1 cellular context compared by ENCODE assay signal in genomic region chr6:28218312-28219248, GRCh38.
TF ChIP-seq lines count a peak whose summit lies in the region.

No MANE protein-coding gene starts in this region.

TF ChIP-seq in HepG2, 621 proteins besides CTCF, POLR2A, EP300 and RAD21 (continued from another document and continues in another):
- no peak for TF ChIP-seq ZUFSP (CRISPR knock-in tag; IDR thresholded peaks at IDR 0.05; ENCODE audit: borderline replicate concordance)
- 0 out of 2 replicates have a peak, but pooled peaks have one; percentile 11 for TF ChIP-seq HDAC2 (CRISPR knock-in tag; IDR thresholded peaks at IDR 0.05)
- TF ChIP-seq GATAD2A (CRISPR knock-in tag; IDR thresholded peaks at IDR 0.05) = peak; percentile 55
- no peak for TF ChIP-seq ZNF567 (CRISPR knock-in tag; IDR thresholded peaks at IDR 0.05; ENCODE audit: borderline replicate concordance)
- no peak for TF ChIP-seq KAT2B (IDR thresholded peaks at IDR 0.05; ENCODE audit: borderline replicate concordance, low read depth, low read length)
- TF ChIP-seq ATAD3A (CRISPR knock-in tag; IDR thresholded peaks at IDR 0.05) = no peak
- peak; percentile 84; the same call in 1 of the 2 replicates for TF ChIP-seq ZNF510 (CRISPR knock-in tag; IDR thresholded peaks at IDR 0.05; ENCODE audit: low read depth)
- peak; percentile 69; the same call in 1 of the 2 replicates for TF ChIP-seq MTF1 (CRISPR knock-in tag; IDR thresholded peaks at IDR 0.05)
- TF ChIP-seq, protein P1, sequence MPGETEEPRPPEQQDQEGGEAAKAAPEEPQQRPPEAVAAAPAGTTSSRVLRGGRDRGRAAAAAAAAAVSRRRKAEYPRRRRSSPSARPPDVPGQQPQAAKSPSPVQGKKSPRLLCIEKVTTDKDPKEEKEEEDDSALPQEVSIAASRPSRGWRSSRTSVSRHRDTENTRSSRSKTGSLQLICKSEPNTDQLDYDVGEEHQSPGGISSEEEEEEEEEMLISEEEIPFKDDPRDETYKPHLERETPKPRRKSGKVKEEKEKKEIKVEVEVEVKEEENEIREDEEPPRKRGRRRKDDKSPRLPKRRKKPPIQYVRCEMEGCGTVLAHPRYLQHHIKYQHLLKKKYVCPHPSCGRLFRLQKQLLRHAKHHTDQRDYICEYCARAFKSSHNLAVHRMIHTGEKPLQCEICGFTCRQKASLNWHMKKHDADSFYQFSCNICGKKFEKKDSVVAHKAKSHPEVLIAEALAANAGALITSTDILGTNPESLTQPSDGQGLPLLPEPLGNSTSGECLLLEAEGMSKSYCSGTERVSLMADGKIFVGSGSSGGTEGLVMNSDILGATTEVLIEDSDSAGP (CRISPR knock-in tag; IDR thresholded peaks at IDR 0.05; ENCODE audit: borderline replicate concordance) = no peak; the same call in 1 of the 2 replicates
- TF ChIP-seq EEA1 (CRISPR knock-in tag; IDR thresholded peaks at IDR 0.05; ENCODE audit: borderline replicate concordance) = no peak
- TF ChIP-seq ZSCAN25 (CRISPR knock-in tag; IDR thresholded peaks at IDR 0.05) = no peak
- TF ChIP-seq ZMAT3 (CRISPR knock-in tag; conservative IDR thresholded peaks at IDR 0.05) = 0 out of 2 replicates have a peak, but pooled peaks have one; percentile 37
- no peak for TF ChIP-seq CREB1 (IDR thresholded peaks at IDR 0.05)
- no peak for TF ChIP-seq CREB1 (CRISPR knock-in tag; IDR thresholded peaks at IDR 0.05)
- 0 out of 2 replicates have a peak, but pooled peaks have one; percentile 61 for TF ChIP-seq ZNF678 (CRISPR knock-in tag; IDR thresholded peaks at IDR 0.05)
- TF ChIP-seq ZNF614 (CRISPR knock-in tag; IDR thresholded peaks at IDR 0.05; ENCODE audit: borderline replicate concordance) = peak; percentile 65; the same call in 1 of the 2 replicates
- 0 out of 2 replicates have a peak, but pooled peaks have one; percentile 23 for TF ChIP-seq ZNF225 (CRISPR knock-in tag; IDR thresholded peaks at IDR 0.05)
- TF ChIP-seq GATA4 (IDR thresholded peaks at IDR 0.05; ENCODE audit: borderline replicate concordance, low read depth) = peak; percentile 58; the same call in 1 of the 2 replicates
- TF ChIP-seq CENPBD1 (CRISPR knock-in tag; IDR thresholded peaks at IDR 0.05; ENCODE audit: borderline replicate concordance, low read depth) = no peak
- no peak for TF ChIP-seq DR1 (CRISPR knock-in tag; IDR thresholded peaks at IDR 0.05)
- TF ChIP-seq POLR2AphosphoS5 (IDR thresholded peaks at IDR 0.05; ENCODE audit: low read depth, low read length) = peak; percentile 78
- TF ChIP-seq ZSCAN21 (CRISPR knock-in tag; IDR thresholded peaks at IDR 0.05; ENCODE audit: borderline replicate concordance) = 0 out of 2 replicates have a peak, but pooled peaks have one; percentile 37
- TF ChIP-seq PTBP1 (IDR thresholded peaks at IDR 0.05; ENCODE audit: low read depth, low read length, poor library complexity, severe bottlenecking) = peak; percentile 87
- no peak for TF ChIP-seq IRX3 (CRISPR knock-in tag; IDR thresholded peaks at IDR 0.05; ENCODE audit: borderline replicate concordance, low read depth)
- peak; percentile 32 for TF ChIP-seq ZBTB40 (IDR thresholded peaks at IDR 0.05)
- peak; percentile 9; the same call in 1 of the 2 replicates for TF ChIP-seq ZBTB40 (CRISPR knock-in tag; IDR thresholded peaks at IDR 0.05)
- no peak for TF ChIP-seq BATF2 (CRISPR knock-in tag; IDR thresholded peaks at IDR 0.05)
- TF ChIP-seq, protein P2, sequence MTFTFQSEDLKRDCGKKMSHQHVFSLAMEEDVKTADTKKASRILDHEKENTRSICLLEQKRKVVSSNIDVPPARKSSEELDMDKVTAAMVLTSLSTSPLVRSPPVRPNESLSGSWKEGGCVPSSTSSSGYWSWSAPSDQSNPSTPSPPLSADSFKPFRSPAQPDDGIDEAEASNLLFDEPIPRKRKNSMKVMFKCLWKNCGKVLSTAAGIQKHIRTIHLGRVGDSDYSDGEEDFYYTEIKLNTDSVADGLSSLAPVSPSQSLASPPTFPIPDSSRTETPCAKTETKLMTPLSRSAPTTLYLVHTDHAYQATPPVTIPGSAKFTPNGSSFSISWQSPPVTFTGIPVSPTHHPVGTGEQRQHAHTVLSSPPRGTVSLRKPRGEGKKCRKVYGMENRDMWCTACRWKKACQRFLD (CRISPR knock-in tag; IDR thresholded peaks at IDR 0.05; ENCODE audit: borderline replicate concordance) = peak; percentile 92; the same call in 1 of the 2 replicates
- TF ChIP-seq ZNF772 (CRISPR knock-in tag; IDR thresholded peaks at IDR 0.05) = peak; percentile 86; the same call in 1 of the 2 replicates
- TF ChIP-seq, protein P3, sequence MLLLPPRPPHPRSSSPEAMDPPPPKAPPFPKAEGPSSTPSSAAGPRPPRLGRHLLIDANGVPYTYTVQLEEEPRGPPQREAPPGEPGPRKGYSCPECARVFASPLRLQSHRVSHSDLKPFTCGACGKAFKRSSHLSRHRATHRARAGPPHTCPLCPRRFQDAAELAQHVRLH (CRISPR knock-in tag; IDR thresholded peaks at IDR 0.05; ENCODE audit: borderline replicate concordance, low read depth) = 0 out of 2 replicates have a peak, but pooled peaks have one; percentile 65
- TF ChIP-seq NRL (CRISPR knock-in tag; IDR thresholded peaks at IDR 0.05; ENCODE audit: borderline replicate concordance) = no peak; the same call in none of the 2 replicates
- TF ChIP-seq, protein P4, sequence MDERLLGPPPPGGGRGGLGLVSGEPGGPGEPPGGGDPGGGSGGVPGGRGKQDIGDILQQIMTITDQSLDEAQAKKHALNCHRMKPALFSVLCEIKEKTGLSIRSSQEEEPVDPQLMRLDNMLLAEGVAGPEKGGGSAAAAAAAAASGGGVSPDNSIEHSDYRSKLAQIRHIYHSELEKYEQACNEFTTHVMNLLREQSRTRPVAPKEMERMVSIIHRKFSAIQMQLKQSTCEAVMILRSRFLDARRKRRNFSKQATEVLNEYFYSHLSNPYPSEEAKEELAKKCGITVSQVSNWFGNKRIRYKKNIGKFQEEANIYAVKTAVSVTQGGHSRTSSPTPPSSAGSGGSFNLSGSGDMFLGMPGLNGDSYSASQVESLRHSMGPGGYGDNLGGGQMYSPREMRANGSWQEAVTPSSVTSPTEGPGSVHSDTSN (CRISPR knock-in tag; IDR thresholded peaks at IDR 0.05) = no peak
- no peak for TF ChIP-seq TBX3 (IDR thresholded peaks at IDR 0.05; ENCODE audit: borderline replicate concordance)
- no peak for TF ChIP-seq MIER2 (CRISPR knock-in tag; IDR thresholded peaks at IDR 0.05)
- TF ChIP-seq, protein P5, sequence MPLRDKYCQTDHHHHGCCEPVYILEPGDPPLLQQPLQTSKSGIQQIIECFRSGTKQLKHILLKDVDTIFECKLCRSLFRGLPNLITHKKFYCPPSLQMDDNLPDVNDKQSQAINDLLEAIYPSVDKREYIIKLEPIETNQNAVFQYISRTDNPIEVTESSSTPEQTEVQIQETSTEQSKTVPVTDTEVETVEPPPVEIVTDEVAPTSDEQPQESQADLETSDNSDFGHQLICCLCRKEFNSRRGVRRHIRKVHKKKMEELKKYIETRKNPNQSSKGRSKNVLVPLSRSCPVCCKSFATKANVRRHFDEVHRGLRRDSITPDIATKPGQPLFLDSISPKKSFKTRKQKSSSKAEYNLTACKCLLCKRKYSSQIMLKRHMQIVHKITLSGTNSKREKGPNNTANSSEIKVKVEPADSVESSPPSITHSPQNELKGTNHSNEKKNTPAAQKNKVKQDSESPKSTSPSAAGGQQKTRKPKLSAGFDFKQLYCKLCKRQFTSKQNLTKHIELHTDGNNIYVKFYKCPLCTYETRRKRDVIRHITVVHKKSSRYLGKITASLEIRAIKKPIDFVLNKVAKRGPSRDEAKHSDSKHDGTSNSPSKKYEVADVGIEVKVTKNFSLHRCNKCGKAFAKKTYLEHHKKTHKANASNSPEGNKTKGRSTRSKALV (CRISPR knock-in tag; IDR thresholded peaks at IDR 0.05) = peak; percentile 56; the same call in 1 of the 2 replicates
- peak; percentile 79 for TF ChIP-seq GABPA (IDR thresholded peaks at IDR 0.05; ENCODE audit: low read depth, low read length)
- TF ChIP-seq GABPA (CRISPR knock-in tag; IDR thresholded peaks at IDR 0.05; ENCODE audit: low read depth) = peak; percentile 93
- peak; percentile 36; the same call in 1 of the 2 replicates for TF ChIP-seq HNF1B (CRISPR knock-in tag; IDR thresholded peaks at IDR 0.05)
